In genomic region chr19:12777217-12778019, GRCh38 we compare ENCODE assay signal across 2 cellular contexts.
TF ChIP-seq lines count a peak whose summit lies in the region.

No MANE protein-coding gene starts in this region.

TF ChIP-seq in IMR-90, 13 proteins besides CTCF, POLR2A, EP300 and RAD21:
- TF ChIP-seq MAZ (IDR thresholded peaks at IDR 0.05; ENCODE audit: borderline replicate concordance, low read depth, low read length) (peak; percentile 95), CEBPB (IDR thresholded peaks at IDR 0.05; ENCODE audit: low read depth, low read length) (no peak), CHD1 (IDR thresholded peaks at IDR 0.05; ENCODE audit: low read depth, low read length) (peak; percentile 75; the same call in 1 of the 2 replicates), SMC3 (IDR thresholded peaks at IDR 0.05; ENCODE audit: low read depth, low read length) (peak; percentile 85)

TF ChIP-seq in PFSK-1, 5 proteins besides CTCF, POLR2A, EP300 and RAD21:
- TF ChIP-seq SIN3A (IDR thresholded peaks at IDR 0.05; ENCODE audit: borderline replicate concordance, insufficient read depth, low read length) (no peak), TAF1 (IDR thresholded peaks at IDR 0.05; ENCODE audit: borderline replicate concordance, insufficient read depth, low read length) (no peak), REST (IDR thresholded peaks at IDR 0.05; ENCODE audit: insufficient read depth in 1 of 2, low read depth in 2 of 2, low read length in 2 of 2) (no peak), FOXP2 (optimal IDR thresholded peaks at IDR 0.05; ENCODE audit: borderline replicate concordance, extremely low read depth, extremely low read length, insufficient read depth) (peak; percentile 48), POLR2AphosphoS5 (IDR thresholded peaks at IDR 0.05; ENCODE audit: low read depth, low read length) (no peak)
